ENCODE assay signal across 1 cellular context in the genomic region with DNA sequence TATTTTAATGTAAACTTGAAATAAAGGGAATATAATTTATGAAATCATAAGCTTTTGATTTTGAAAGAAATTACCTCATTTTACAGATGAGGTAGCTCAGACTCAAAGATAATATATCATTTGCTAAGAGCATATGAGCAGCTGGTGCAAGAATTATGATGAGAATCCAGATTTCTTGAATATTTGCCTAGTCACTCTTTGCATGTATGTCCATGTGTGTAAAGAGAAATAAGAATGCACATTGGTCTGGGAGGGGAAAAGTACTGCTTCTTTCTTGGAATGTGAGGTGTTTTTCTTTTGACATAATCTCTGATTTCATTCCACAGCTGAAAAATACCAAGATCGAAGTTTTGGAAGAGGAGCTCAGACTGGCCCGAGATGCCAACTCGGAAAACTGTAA.
TF ChIP-seq lines count a peak whose summit lies in the region.

No MANE protein-coding gene starts in this region.

TF ChIP-seq in HepG2, 621 proteins besides CTCF, POLR2A, EP300 and RAD21:
- TF ChIP-seq ZNF432 (CRISPR knock-in tag; IDR thresholded peaks at IDR 0.05; ENCODE audit: borderline replicate concordance) (no peak), IRF2 (CRISPR knock-in tag; IDR thresholded peaks at IDR 0.05) (no peak), NFE2L2 (IDR thresholded peaks at IDR 0.05; ENCODE audit: low read length) (peak; percentile 72), JUN (CRISPR knock-in tag; IDR thresholded peaks at IDR 0.05) (no peak), ZNF329 (CRISPR knock-in tag; IDR thresholded peaks at IDR 0.05; ENCODE audit: low read depth) (no peak), ZNF275 (CRISPR knock-in tag; IDR thresholded peaks at IDR 0.05; ENCODE audit: borderline replicate concordance) (no peak), ZMYM3 (CRISPR knock-in tag; IDR thresholded peaks at IDR 0.05) (no peak), SMYD3 (CRISPR knock-in tag; IDR thresholded peaks at IDR 0.05) (no peak)
